8 cellular contexts compared by ENCODE assay signal in genomic region chr2:219552382-219553167, GRCh38. TPM values are rescaled to one million over a fixed set of nuclear protein-coding genes. Genes with fewer than 3 reads are reported as not detected.
DNase-seq lines count a peak whose midpoint lies in the region; ATAC-seq and TF ChIP-seq lines count a peak whose summit lies in the region.

No MANE protein-coding gene starts in this region.

- H3K9ac ChIP-seq in mammary epithelial cell (ENCODE audit: insufficient read depth, low read length): no peak overlapping the region
- no peak overlapping the region for H3K9ac ChIP-seq in smooth muscle cell (ENCODE audit: low read depth)

- DNase-seq in GM13976 (ENCODE audit: low spot score) (peak; percentile 95), NCI-H1694 (lab: John Stamatoyannopoulos, UW) (peak; percentile 56), WTC11 (ENCODE audit: low spot score) (peak; percentile 94), mammary epithelial cell (peak; percentile 78), inferior parietal cortex (ENCODE audit: extremely low spot score) (peak; percentile 68), smooth muscle cell (lab: John Stamatoyannopoulos, UW; ENCODE audit: unreplicated experiment) (peak; percentile 91), GF-D8 (lab: John Stamatoyannopoulos, UW) (no peak)

- no peaks in the 10 kb centered on the region for H3K79me2 ChIP-seq in mammary epithelial cell (ENCODE audit: insufficient read depth, low read length)
- H3K79me2 ChIP-seq in smooth muscle cell (ENCODE audit: low read depth): no peaks in the 10 kb centered on the region

- no peaks in the 10 kb centered on the region for H3F3A ChIP-seq in smooth muscle cell (ENCODE audit: low read depth)

- H3K4me3 ChIP-seq in mammary epithelial cell (replicated peaks in 1 of 3; ENCODE audit: insufficient read depth in 1 of 3, low read depth in 2 of 3, low read length in 3 of 3): peak overlapping the region; percentile 57 to 80 (median 64)
- H3K4me3 ChIP-seq in smooth muscle cell: peak overlapping the region; percentile 61

- CTCF ChIA-PET in WTC11 (lab: Charles Lee): interaction anchor here (0.8 to 3.9 kb wide), 11 partner anchors 8 to 258 kb away, joined by 3 to 35 read pairs (median 5); partner anchors contain the start of genes CHPF, GMPPA and TMEM198
- CTCF ChIA-PET in mammary epithelial cell (lab: Charles Lee; ENCODE audit: low non-redundant PET): no interaction called here

- H3K27ac ChIP-seq in mammary epithelial cell (ENCODE audit: insufficient read depth, low read depth, low read length) (no peak overlapping the region), smooth muscle cell (ENCODE audit: low read depth) (no peak overlapping the region)

- peaks cover 10% of the 10 kb centered on the region; the same call in 1 of the 2 replicates for H3K36me3 Mint-ChIP-seq in WTC11

- no peaks in the 10 kb centered on the region for H3K27me3 ChIP-seq in mammary epithelial cell (ENCODE audit: insufficient read depth, low read length)
- H3K27me3 ChIP-seq in smooth muscle cell (ENCODE audit: low read depth): no peaks in the 10 kb centered on the region

- peak overlapping the region; percentile 93 for H3K4me3 Mint-ChIP-seq in WTC11

- POLR2A ChIA-PET in WTC11 (lab: Charles Lee): interaction anchor here (0.5 to 2.8 kb wide), 6 partner anchors 9 to 45 kb away, joined by 3 to 17 read pairs (median 12); partner anchors contain the start of genes CHPF, INHA, OBSL1 and STK11IP

- H3K36me3 ChIP-seq in mammary epithelial cell (ENCODE audit: insufficient read depth, low read length) (no peaks in the 10 kb centered on the region), smooth muscle cell (ENCODE audit: low read depth) (no peaks in the 10 kb centered on the region)

- peak; percentile 94 for ATAC-seq in HG02759 (IDR thresholded peaks at IDR 0.05; ENCODE audit: unreplicated experiment)
- ATAC-seq in WTC11: peak; percentile 90

- no peaks in the 10 kb centered on the region for H3K9me3 Mint-ChIP-seq in WTC11

- no TSS peak for BruUV-seq in mammary epithelial cell (replicated peaks; lab: Mats Ljungman, UMichigan)

- in situ Hi-C loops in GM13976 (cut with MboI; ENCODE audit: low sequenced_read_pairs, unreplicated experiment) (no loop called here), mammary epithelial cell (cut with MboI; ENCODE audit: low sequenced_read_pairs in 2 of 2) (no loop called here)

- H3K4me1 ChIP-seq in mammary epithelial cell (ENCODE audit: insufficient read depth, low read length): peaks cover 15% of the 10 kb centered on the region
- peaks cover 4% of the 10 kb centered on the region for H3K4me1 ChIP-seq in smooth muscle cell (ENCODE audit: low read depth)

- peak overlapping the region; percentile 98 for H3K4me2 ChIP-seq in mammary epithelial cell (ENCODE audit: insufficient read depth, low read depth, low read length)
- peak overlapping the region; percentile 96 for H3K4me2 ChIP-seq in smooth muscle cell

- H3K9me3 ChIP-seq in mammary epithelial cell (replicated peaks; ENCODE audit: insufficient read depth, low read length): no peaks in the 10 kb centered on the region
- H3K9me3 ChIP-seq in smooth muscle cell (replicated peaks; ENCODE audit: low read depth): no peaks in the 10 kb centered on the region

- 0% methylated on average over 15 of the region's 99 CpGs for WGBS in mammary epithelial cell (ENCODE audit: low coverage, missing lambda C conversion rate)
- 2% methylated on average over 69 of the region's 99 CpGs for WGBS in smooth muscle cell (ENCODE audit: low lambda C conversion rate)

- peaks cover 10% of the 10 kb centered on the region for H3K4me1 Mint-ChIP-seq in WTC11

- TF ChIP-seq CTCF in GM13976 (IDR thresholded peaks at IDR 0.05; ENCODE audit: borderline replicate concordance, control extremely low read depth, extremely low read depth, insufficient read depth, missing control alignments) (no peak), WTC11 (IDR thresholded peaks at IDR 0.05) (no peak), mammary epithelial cell (conservative IDR thresholded peaks at IDR 0.05 in 1 of 2, IDR thresholded peaks at IDR 0.05 in 1 of 2; ENCODE audit: extremely low read depth in 1 of 2, insufficient read depth in 1 of 2, low read depth in 1 of 2, low read length in 2 of 2) (no peak), smooth muscle cell (IDR thresholded peaks at IDR 0.05; ENCODE audit: borderline replicate concordance, insufficient read depth, poor library complexity, severe bottlenecking) (no peak)

- H2AFZ ChIP-seq in mammary epithelial cell (ENCODE audit: low read depth, low read length) (peak overlapping the region; percentile 89), smooth muscle cell (ENCODE audit: low read depth) (no peak overlapping the region)

- H3K27ac Mint-ChIP-seq in WTC11: no peak overlapping the region

- dilution Hi-C loops in mammary epithelial cell (cut with HindIII; ENCODE audit: low sequenced_read_pairs): no loop called here

- H4K20me1 ChIP-seq in mammary epithelial cell (ENCODE audit: insufficient read depth, low read length) (no peaks in the 10 kb centered on the region), smooth muscle cell (ENCODE audit: low read depth) (peaks cover 4% of the 10 kb centered on the region)

- H3K27me3 Mint-ChIP-seq in WTC11 (ENCODE audit: low read depth): peaks cover 38% of the 10 kb centered on the region

- intact Hi-C loops in mammary epithelial cell (cut with micrococcal nuclease): no loop called here

TF ChIP-seq in WTC11, 78 proteins besides CTCF, POLR2A, EP300 and RAD21 (continues in another document):
- TF ChIP-seq TEAD1 (CRISPR knock-in tag; IDR thresholded peaks at IDR 0.05): 0 out of 2 replicates have a peak, but pooled peaks have one; percentile 69
- TF ChIP-seq ESRRA (CRISPR knock-in tag; IDR thresholded peaks at IDR 0.05; ENCODE audit: borderline replicate concordance): peak; percentile 84; the same call in 1 of the 2 replicates
- TF ChIP-seq MYBL2 (CRISPR knock-in tag; IDR thresholded peaks at IDR 0.05): peak; percentile 77; the same call in 1 of the 2 replicates
- no peak for TF ChIP-seq GRHL2 (CRISPR knock-in tag; IDR thresholded peaks at IDR 0.05; ENCODE audit: insufficient replicate concordance, severe bottlenecking)
- TF ChIP-seq ELF4 (CRISPR knock-in tag; IDR thresholded peaks at IDR 0.05; ENCODE audit: low read depth): 0 out of 2 replicates have a peak, but pooled peaks have one; percentile 45
- peak; percentile 88; the same call in 1 of the 2 replicates for TF ChIP-seq ZNF138 (CRISPR knock-in tag; conservative IDR thresholded peaks at IDR 0.05)
- TF ChIP-seq PRRX2 (CRISPR knock-in tag; IDR thresholded peaks at IDR 0.05): 0 out of 2 replicates have a peak, but pooled peaks have one; percentile 42
- TF ChIP-seq ZMAT4 (CRISPR knock-in tag; IDR thresholded peaks at IDR 0.05): no peak
- no peak; the same call in 1 of the 2 replicates for TF ChIP-seq NR2C2 (CRISPR knock-in tag; IDR thresholded peaks at IDR 0.05)

RNA-seq across cellular contexts. Expression of gene TMEM198, which starts 8.7 kb away (rescaled TPM):
- total RNA-seq in WTC11 (2021) (7.1 to 8.1 TPM (median 7.3 TPM) in 3 replicates), mammary epithelial cell (1 to 10 TPM; 1.3 to 5.2 TPM), smooth muscle cell (3.3 and 6.9 TPM in 2 replicates)
- polyA plus RNA-seq in mammary epithelial cell (2.0 TPM), smooth muscle cell (3.3 and 8.5 TPM in 2 replicates)
- 0.26 TPM for polyA minus RNA-seq in mammary epithelial cell

RNA-seq across cellular contexts. Expression of gene CHPF, which starts 9.0 kb away (rescaled TPM):
- 84.3 to 97.0 TPM (median 84.8 TPM) in 3 replicates for total RNA-seq in WTC11 (2021)
- 100 to 1,000 TPM; 114 to 274 TPM for total RNA-seq in mammary epithelial cell
- polyA plus RNA-seq in mammary epithelial cell: 101 TPM
- polyA minus RNA-seq in mammary epithelial cell: 18.2 TPM
- total RNA-seq in smooth muscle cell: 141 and 156 TPM in 2 replicates
- 319 and 344 TPM in 2 replicates for polyA plus RNA-seq in smooth muscle cell

RNA-seq across cellular contexts. Expression of gene OBSL1, which starts 18.8 kb away (rescaled TPM):
- 159 to 221 TPM (median 213 TPM) in 3 replicates for total RNA-seq in WTC11 (2021)
- total RNA-seq in mammary epithelial cell: 10 to 100 TPM; 32.6 to 52.8 TPM
- polyA plus RNA-seq in mammary epithelial cell: 30.8 TPM
- 39.7 TPM for polyA minus RNA-seq in mammary epithelial cell
- total RNA-seq in smooth muscle cell: 47.1 and 71.9 TPM in 2 replicates
- 51.1 and 67.9 TPM in 2 replicates for polyA plus RNA-seq in smooth muscle cell

RNA-seq across cellular contexts. Expression of gene INHA, which starts 19.5 kb away (rescaled TPM):
- total RNA-seq in WTC11 (2021): 1.1 to 1.8 TPM (median 1.4 TPM) in 3 replicates
- total RNA-seq in mammary epithelial cell: 1 to 10 TPM in 1 of 2 donors, under 1 TPM in 1; 0.50 to 2.0 TPM
- 0.53 TPM for polyA plus RNA-seq in mammary epithelial cell
- not detected for polyA minus RNA-seq in mammary epithelial cell
- 2.4 and 4.0 TPM in 2 replicates for total RNA-seq in smooth muscle cell
- polyA plus RNA-seq in smooth muscle cell: 4.3 and 16.7 TPM in 2 replicates

RNA-seq across cellular contexts. Expression of gene ASIC4, which starts 38.3 kb away (rescaled TPM):
- 0.79 to 1.0 TPM (median 0.80 TPM) in 3 replicates for total RNA-seq in WTC11 (2021)
- total RNA-seq in mammary epithelial cell: under 1 TPM; 0.16 to 0.17 TPM
- 0.05 TPM for polyA plus RNA-seq in mammary epithelial cell
- not detected for polyA minus RNA-seq in mammary epithelial cell
- 0.49 TPM in 1 of 2 replicates, not detected in the other for total RNA-seq in smooth muscle cell
- polyA plus RNA-seq in smooth muscle cell: 0.32 and 1.7 TPM in 2 replicates
